In genomic region chr5:151947924-151948323, GRCh38 we compare ENCODE assay signal across 29 cellular contexts. TPM values are rescaled to one million over a fixed set of nuclear protein-coding genes. Genes with fewer than 3 reads are reported as not detected.
DNase-seq lines count a peak whose midpoint lies in the region; ATAC-seq and TF ChIP-seq lines count a peak whose summit lies in the region.
"Had no signal": no experiment of that assay in that cellular context is flagged by ENCODE, and none has a peak within 500 bp of the region (broad histone marks: within the 10 kb centered on the region; RNA-seq: fewer than 3 reads in every experiment).

No MANE protein-coding gene starts in this region.

- peak; percentile 41 for DNase-seq in Daoy (ENCODE audit: low read depth)
- DNase-seq in OCI-M1 (lab: John Stamatoyannopoulos, UW), result peak; percentile 14
- DNase-seq in islet precursor cell, result peak; percentile 67
- no peak for DNase-seq in foreskin melanocyte
- DNase-seq in head of caudate nucleus, result no peak
- no peak for DNase-seq in stimulated activated CD4-positive, alpha-beta T cell treated with anti-CD3 and anti-CD28 coated beads, Interleukin-2, amount 100 ng/mL, for 48 hours
- DNase-seq: activated CD4-positive, alpha-beta T cell treated with anti-CD3 and anti-CD28 coated beads, Interleukin-2, amount 50 U/mL, for 48 hours; activated naive CD4-positive, alpha-beta T cell treated with anti-CD3 and anti-CD28 coated beads for 36 hours; activated T-cell treated with anti-CD3 and anti-CD28 coated beads for 4 hours; CD8-positive, alpha-beta memory T cell; cerebellar nuclear complex; DMS53; effector CD4-positive, alpha-beta T cell; KBM-7; mucosa of descending colon; NCI-H187 treated with DMSO at 0.1 percent for 48 hours; NCI-H2227 treated with DMSO at 0.1 percent for 48 hours; NK-92 treated with Interleukin-12 subunit alpha and Interleukin-12 subunit beta, amount 100 ng/mL, for 24 hours; SK-N-SH; stimulated activated CD4-positive, alpha-beta T cell treated with anti-CD3 and anti-CD28 coated beads, Interleukin-12 subunit alpha, Interleukin-12 subunit beta, amount 100 ng/mL, for 4 hours; upper lobe of left lung had no signal

- peak; percentile 54 for ATAC-seq in GM18907 (IDR thresholded peaks at IDR 0.05; ENCODE audit: unreplicated experiment)
- ATAC-seq in GM18505 (IDR thresholded peaks at IDR 0.05; ENCODE audit: unreplicated experiment), result no peak
- ATAC-seq: esophagus mucosa, GM23338, mucosa of descending colon, WTC11 had no signal

- intact Hi-C loops in head of caudate nucleus (cut with DNase I), result no loop called here

- no peak for TF ChIP-seq POLR2A in GM18505 (IDR thresholded peaks at IDR 0.05; ENCODE audit: borderline replicate concordance, extremely low read depth, insufficient read depth, insufficient read length)

RNA-seq across cellular contexts. Expression of gene GLRA1, which starts 23.3 kb away (rescaled TPM):
- not detected in 2 replicates for total RNA-seq in Daoy (2014; rRNA removed; shearing (Covaris generic))
- total RNA-seq: activated naive CD4-positive, alpha-beta T cell treated with anti-CD3 and anti-CD28 coated beads for 36 hours; ascending aorta; CD8-positive, alpha-beta memory T cell; esophagus mucosa; glomerular endothelial cell; GM23338; liver; mucosa of descending colon; upper lobe of left lung; WTC11 had no signal

Comparison
In these comparisons a context has a peak if more than half of its experiments do, and no peak if none do; other contexts are left out.
1. DNase-seq: peak in Daoy (single experiment), OCI-M1 (single experiment) and islet precursor cell (single experiment); none in foreskin melanocyte (single experiment), head of caudate nucleus (0 of 42) and stimulated activated CD4-positive, alpha-beta T cell treated with anti-CD3 and anti-CD28 coated beads, Interleukin-2, amount 100 ng/mL, for 48 hours (0 of 2).